28 cellular contexts compared by ENCODE assay signal in the genomic region with DNA sequence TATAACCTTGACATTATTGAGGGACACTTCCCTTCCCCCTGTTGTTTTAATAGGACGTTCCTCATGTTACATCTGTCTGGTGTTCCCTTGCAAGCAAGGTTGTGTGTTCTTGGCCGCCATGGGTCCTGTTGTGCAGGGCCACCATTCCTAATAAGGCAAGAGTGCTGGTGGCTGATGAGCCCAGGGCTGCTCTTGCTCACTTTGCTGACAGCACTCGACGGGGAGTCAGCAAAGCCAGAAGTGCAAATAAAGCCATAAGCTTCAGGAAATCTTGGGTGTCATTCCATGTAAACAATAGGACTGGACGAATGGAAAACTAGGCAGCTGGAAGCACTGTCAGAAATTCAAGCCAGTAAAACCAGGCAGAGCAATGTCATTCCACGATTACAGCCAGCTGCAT.
A peak's percentile ranks its signal among the peaks of the same experiment; 100 is the strongest.
DNase-seq lines count a peak whose midpoint lies in the region; TF ChIP-seq lines count a peak whose summit lies in the region.
"Had no signal": no experiment of that assay in that cellular context is flagged by ENCODE, and none has a peak within 500 bp of the region (broad histone marks: within the 10 kb centered on the region; RNA-seq: fewer than 3 reads in every experiment).

No MANE protein-coding gene starts in this region.

- H3K4me1 Mint-ChIP-seq in nephron progenitor cell, result peaks cover 21% of the 10 kb centered on the region

- peaks cover 8% of the 10 kb centered on the region for H3K27me3 Mint-ChIP-seq in nephron progenitor cell (ENCODE audit: low read depth, poor library complexity)

- DNase-seq in NCI-H1417 (lab: John Stamatoyannopoulos, UW) (peak in 2 of 3 experiments; percentile 8 to 66), NCI-H1417 treated with DMSO at 0.1 percent for 48 hours (lab: John Stamatoyannopoulos, UW) (no peak), DMS53 treated with DMSO at 0.1 percent for 48 hours (lab: John Stamatoyannopoulos, UW; ENCODE audit: unreplicated experiment) (peak; percentile 80), NCI-H510A (lab: John Stamatoyannopoulos, UW) (peak; percentile 46), nephron progenitor cell (no peak), SW480 (ENCODE audit: low spot score) (no peak), NCI-H2107 (lab: John Stamatoyannopoulos, UW) (no peak), NOMO-1 (lab: John Stamatoyannopoulos, UW; ENCODE audit: unreplicated experiment in 2 of 2) (no peak)
- DNase-seq: 8988T; activated CD4-positive, alpha-beta memory T cell treated with anti-CD3 and anti-CD28 coated beads for 36 hours; activated CD4-positive, alpha-beta T cell treated with anti-CD3 and anti-CD28 coated beads for 1 hour; activated CD8-positive, alpha-beta memory T cell treated with anti-CD3 and anti-CD28 coated beads, Interleukin-2, amount 50 U/mL, for 4 hours; activated naive CD4-positive, alpha-beta T cell treated with anti-CD3 and anti-CD28 coated beads for 36 hours; C1 segment of cervical spinal cord; foreskin keratinocyte; HCEC 1CT; head of caudate nucleus; islet precursor cell; midbrain; naive thymus-derived CD8-positive, alpha-beta T cell; NCI-H1930; occipital lobe; SHP77 treated with DMSO at 0.1 percent for 48 hours; stimulated activated CD4-positive, alpha-beta T cell treated with anti-CD3 and anti-CD28 coated beads, Interleukin-4, amount 100 ng/mL, for 24 hours; trophoblast cell had no signal

- H3K27ac Mint-ChIP-seq in nephron progenitor cell, result peak overlapping the region; percentile 97
- H3K27ac Mint-ChIP-seq: activated CD4-positive, alpha-beta memory T cell treated with anti-CD3 and anti-CD28 coated beads for 36 hours; activated naive CD4-positive, alpha-beta T cell treated with anti-CD3 and anti-CD28 coated beads for 36 hours; activated T-helper 1 cell treated with anti-CD3 and anti-CD28 coated beads, Interleukin-12 subunit alpha, Interleukin-12 subunit beta, Interleukin-2, Interleukin-4 antibody, amounts not matched to agents 30 ng/mL and 10 ng/mL and 1 ng/mL, durations not matched to agents 14 hours and 24 hours and 36 hours; dendritic cell treated with granulocyte-macrophage colony-stimulating factor and Interleukin-4, amounts not matched to agents 40 ng/mL and 50 ng/mL, for 4 days; naive thymus-derived CD8-positive, alpha-beta T cell; T-helper 2 cell treated with Interferon-gamma antibody and Interleukin-4, amounts not matched to agents 5 μg/mL and 100 μg/mL, for 36 hours had no signal

- no peak for TF ChIP-seq CTCF in nephron progenitor cell (IDR thresholded peaks at IDR 0.05)

- peaks cover 4% of the 10 kb centered on the region for H3K9me3 Mint-ChIP-seq in nephron progenitor cell
- H3K9me3 Mint-ChIP-seq: activated CD4-positive, alpha-beta memory T cell treated with anti-CD3 and anti-CD28 coated beads for 36 hours; activated naive CD4-positive, alpha-beta T cell treated with anti-CD3 and anti-CD28 coated beads for 36 hours; activated T-helper 1 cell treated with anti-CD3 and anti-CD28 coated beads, Interleukin-12 subunit alpha, Interleukin-12 subunit beta, Interleukin-2, Interleukin-4 antibody, amounts not matched to agents 30 ng/mL and 10 ng/mL and 1 ng/mL, durations not matched to agents 14 hours and 24 hours and 36 hours; dendritic cell treated with granulocyte-macrophage colony-stimulating factor and Interleukin-4, amounts not matched to agents 40 ng/mL and 50 ng/mL, for 4 days; naive thymus-derived CD8-positive, alpha-beta T cell; T-helper 2 cell treated with Interferon-gamma antibody and Interleukin-4, amounts not matched to agents 5 μg/mL and 100 μg/mL, for 36 hours had no signal

- H3K36me3 Mint-ChIP-seq in nephron progenitor cell (ENCODE audit: low read depth), result peaks cover 29% of the 10 kb centered on the region
- H3K36me3 Mint-ChIP-seq: activated CD4-positive, alpha-beta memory T cell treated with anti-CD3 and anti-CD28 coated beads for 36 hours; naive thymus-derived CD8-positive, alpha-beta T cell had no signal

- no peak overlapping the region for H3K4me3 Mint-ChIP-seq in nephron progenitor cell
- H3K4me3 Mint-ChIP-seq: activated CD4-positive, alpha-beta memory T cell treated with anti-CD3 and anti-CD28 coated beads for 36 hours; activated naive CD4-positive, alpha-beta T cell treated with anti-CD3 and anti-CD28 coated beads for 36 hours; activated T-helper 1 cell treated with anti-CD3 and anti-CD28 coated beads, Interleukin-12 subunit alpha, Interleukin-12 subunit beta, Interleukin-2, Interleukin-4 antibody, amounts not matched to agents 30 ng/mL and 10 ng/mL and 1 ng/mL, durations not matched to agents 14 hours and 24 hours and 36 hours; dendritic cell treated with granulocyte-macrophage colony-stimulating factor and Interleukin-4, amounts not matched to agents 40 ng/mL and 50 ng/mL, for 4 days; naive thymus-derived CD8-positive, alpha-beta T cell; T-helper 2 cell treated with Interferon-gamma antibody and Interleukin-4, amounts not matched to agents 5 μg/mL and 100 μg/mL, for 36 hours had no signal

Comparison
In these comparisons a context has a peak if more than half of its experiments do, and no peak if none do; other contexts are left out.
1. DNase-seq: peak in NCI-H1417 (2 of 3), DMS53 treated with DMSO at 0.1 percent for 48 hours (single experiment) and NCI-H510A (single experiment); none in NCI-H1417 treated with DMSO at 0.1 percent for 48 hours (single experiment), nephron progenitor cell (single experiment), SW480 (single experiment), NCI-H2107 (single experiment) and NOMO-1 (0 of 2).